Comparison of ENCODE assay signal across 17 cellular contexts in the genomic region with DNA sequence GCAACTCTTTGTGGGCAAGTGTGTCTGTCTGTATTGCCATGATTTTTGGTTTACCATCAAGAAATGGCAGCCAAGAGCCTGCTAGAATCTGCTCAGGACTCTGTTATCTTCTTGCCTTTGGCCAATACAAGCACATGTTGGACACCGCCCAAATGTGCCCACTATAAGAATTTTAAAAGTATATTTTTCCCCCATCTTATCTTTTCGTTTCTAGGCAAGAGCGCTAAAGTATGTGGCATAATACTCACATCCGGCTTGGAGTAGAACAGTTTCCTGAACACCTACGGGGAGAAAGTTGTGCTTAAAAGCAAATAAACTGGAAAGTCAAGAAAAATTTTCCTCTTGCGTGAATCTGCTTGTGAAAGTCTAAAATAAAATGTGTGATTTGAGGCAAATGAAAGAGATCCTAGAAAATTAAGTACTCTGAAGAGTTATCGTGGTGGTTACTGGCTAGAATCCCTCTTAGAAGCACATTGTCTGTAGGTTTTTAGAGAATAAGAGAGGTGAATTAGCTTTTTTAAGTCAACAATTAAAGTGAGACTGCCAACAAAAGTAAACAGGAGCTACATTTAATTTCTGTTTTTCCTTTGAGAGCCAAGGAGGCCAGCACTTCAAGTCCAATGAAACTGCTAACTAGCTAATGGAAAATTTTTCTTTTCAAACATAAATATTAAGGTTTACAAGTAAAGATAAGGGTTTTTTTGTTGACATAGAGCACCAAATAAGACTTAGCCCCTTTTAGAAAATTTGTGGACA.
A peak's percentile ranks its signal among the peaks of the same experiment; 100 is the strongest.
DNase-seq lines count a peak whose midpoint lies in the region; ATAC-seq and TF ChIP-seq lines count a peak whose summit lies in the region.
"Had no signal": no experiment of that assay in that cellular context is flagged by ENCODE, and none has a peak within 500 bp of the region (broad histone marks: within the 10 kb centered on the region; RNA-seq: fewer than 3 reads in every experiment).

No MANE protein-coding gene starts in this region.

- H2AFZ ChIP-seq in PC-3 (ENCODE audit: low read length) (peak overlapping the region; percentile 56), hepatocyte (no peak overlapping the region)

- peak overlapping the region; percentile 8; the same call in 1 of the 2 replicates for H3K4me2 ChIP-seq in PC-3 (ENCODE audit: low read length)
- no peak overlapping the region for H3K4me2 ChIP-seq in hepatocyte

- peak overlapping the region; percentile 35 for H3K27ac ChIP-seq in PC-3 (ENCODE audit: low read length)
- H3K27ac ChIP-seq in hepatocyte, result peak overlapping the region; percentile 49
- peak overlapping the region; percentile 10 for H3K27ac ChIP-seq in urinary bladder (ENCODE audit: low read depth)

- intact Hi-C loops in left cardiac atrium (cut with DNase I) (no loop called here), Right ventricle myocardium inferior (cut with DNase I) (no loop called here), PC-3 (cut with micrococcal nuclease) (no loop called here)
- intact Hi-C loops in activated CD4-positive, alpha-beta memory T cell treated with anti-CD3 and anti-CD28 coated beads for 36 hours (cut with micrococcal nuclease), result no loop called here

- H3K4me3 ChIP-seq in PC-3 (ENCODE audit: low read length) (no peak overlapping the region), hepatocyte (no peak overlapping the region), urinary bladder (ENCODE audit: low read depth, low read length) (no peak overlapping the region)
- H3K4me3 ChIP-seq: tibial nerve had no signal

- H3K9me2 ChIP-seq in PC-3 (replicated peaks; ENCODE audit: low read length) (no peaks in the 10 kb centered on the region), hepatocyte (replicated peaks; ENCODE audit: insufficient read depth) (no peaks in the 10 kb centered on the region)

- POLR2A ChIA-PET in PC-3 (lab: Charles Lee; ENCODE audit: unreplicated experiment), result no interaction called here
- POLR2A ChIA-PET in activated CD4-positive, alpha-beta memory T cell treated with anti-CD3 and anti-CD28 coated beads for 36 hours (lab: Charles Lee), result no interaction called here

- H3K79me2 ChIP-seq in PC-3 (ENCODE audit: low read length), result no peaks in the 10 kb centered on the region
- H3K79me2 ChIP-seq in hepatocyte, result peaks cover 15% of the 10 kb centered on the region

- no peaks in the 10 kb centered on the region for H3K4me1 Mint-ChIP-seq in activated T-helper 17 cell treated with anti-CD3 and anti-CD28 coated beads, Interleukin-2, amount 50 U/mL, for 72 hours
- no peaks in the 10 kb centered on the region for H3K4me1 Mint-ChIP-seq in activated CD4-positive, alpha-beta memory T cell treated with anti-CD3 and anti-CD28 coated beads for 36 hours (ENCODE audit: low read depth)
- H3K4me1 Mint-ChIP-seq: activated naive CD4-positive, alpha-beta T cell treated with anti-CD3 and anti-CD28 coated beads, Interleukin-2, amount 50 U/mL, for 24 hours; CD8-positive, alpha-beta memory T cell; IgD-negative memory B cell; stimulated activated effector memory CD8-positive, alpha-beta T cell treated with anti-CD3 and anti-CD28 coated beads, Interleukin-12 subunit alpha, Interleukin-12 subunit beta, amount 100 ng/mL, for 72 hours; T-cell had no signal

- CTCF ChIA-PET in PC-3 (lab: Charles Lee), result no interaction called here
- CTCF ChIA-PET in activated CD4-positive, alpha-beta memory T cell treated with anti-CD3 and anti-CD28 coated beads for 36 hours (lab: Charles Lee), result interaction anchor here (0.6 kb wide), 1 partner anchor 185 kb away, joined by 4 read pairs; no protein-coding TSS in a partner anchor

- H3K36me3 Mint-ChIP-seq in activated T-helper 17 cell treated with anti-CD3 and anti-CD28 coated beads, Interleukin-2, amount 50 U/mL, for 72 hours (ENCODE audit: low read depth), result no peaks in the 10 kb centered on the region
- H3K36me3 Mint-ChIP-seq in activated CD4-positive, alpha-beta memory T cell treated with anti-CD3 and anti-CD28 coated beads for 36 hours, result no peaks in the 10 kb centered on the region
- H3K36me3 Mint-ChIP-seq: activated naive CD4-positive, alpha-beta T cell treated with anti-CD3 and anti-CD28 coated beads, Interleukin-2, amount 50 U/mL, for 24 hours; CD8-positive, alpha-beta memory T cell; IgD-negative memory B cell; stimulated activated effector memory CD8-positive, alpha-beta T cell treated with anti-CD3 and anti-CD28 coated beads, Interleukin-12 subunit alpha, Interleukin-12 subunit beta, amount 100 ng/mL, for 72 hours; T-cell had no signal

- no peak overlapping the region for H3K9ac ChIP-seq in PC-3 (ENCODE audit: low read length)

- DNase-seq in left cardiac atrium (peak; percentile 38), Right ventricle myocardium inferior (ENCODE audit: missing footprints) (no peak), PC-3 (no peak), hepatocyte (ENCODE audit: low spot score) (no peak)
- no peak for DNase-seq in activated CD4-positive, alpha-beta memory T cell treated with anti-CD3 and anti-CD28 coated beads for 36 hours
- DNase-seq: activated CD4-positive, alpha-beta T cell treated with anti-CD3 and anti-CD28 coated beads, Interleukin-2, amount 50 U/mL, for 1 hour; CD8-positive, alpha-beta memory T cell; erythroblast; NCI-H2081 treated with DMSO at 0.1 percent for 48 hours; T-cell had no signal

- H3K27ac Mint-ChIP-seq in activated T-helper 17 cell treated with anti-CD3 and anti-CD28 coated beads, Interleukin-2, amount 50 U/mL, for 72 hours, result no peak overlapping the region
- no peak overlapping the region for H3K27ac Mint-ChIP-seq in activated CD4-positive, alpha-beta memory T cell treated with anti-CD3 and anti-CD28 coated beads for 36 hours
- H3K27ac Mint-ChIP-seq: activated naive CD4-positive, alpha-beta T cell treated with anti-CD3 and anti-CD28 coated beads, Interleukin-2, amount 50 U/mL, for 24 hours; CD8-positive, alpha-beta memory T cell; IgD-negative memory B cell; stimulated activated effector memory CD8-positive, alpha-beta T cell treated with anti-CD3 and anti-CD28 coated beads, Interleukin-12 subunit alpha, Interleukin-12 subunit beta, amount 100 ng/mL, for 72 hours; T-cell had no signal

- no peaks in the 10 kb centered on the region for H3K9me3 ChIP-seq in PC-3 (ENCODE audit: low read length)
- H3K9me3 ChIP-seq in hepatocyte (ENCODE audit: low read depth), result no peaks in the 10 kb centered on the region
- H3K9me3 ChIP-seq: tibial nerve had no signal

- H3K4me3 Mint-ChIP-seq in activated T-helper 17 cell treated with anti-CD3 and anti-CD28 coated beads, Interleukin-2, amount 50 U/mL, for 72 hours, result no peak overlapping the region
- no peak overlapping the region for H3K4me3 Mint-ChIP-seq in activated CD4-positive, alpha-beta memory T cell treated with anti-CD3 and anti-CD28 coated beads for 36 hours
- H3K4me3 Mint-ChIP-seq: activated naive CD4-positive, alpha-beta T cell treated with anti-CD3 and anti-CD28 coated beads, Interleukin-2, amount 50 U/mL, for 24 hours; CD8-positive, alpha-beta memory T cell; IgD-negative memory B cell; stimulated activated effector memory CD8-positive, alpha-beta T cell treated with anti-CD3 and anti-CD28 coated beads, Interleukin-12 subunit alpha, Interleukin-12 subunit beta, amount 100 ng/mL, for 72 hours; T-cell had no signal

- H3K36me3 ChIP-seq in PC-3 (ENCODE audit: low read depth, low read length) (no peaks in the 10 kb centered on the region), hepatocyte (replicated peaks; ENCODE audit: insufficient read depth, low read depth) (no peaks in the 10 kb centered on the region), urinary bladder (ENCODE audit: insufficient read depth) (no peaks in the 10 kb centered on the region)
- H3K36me3 ChIP-seq: tibial nerve had no signal

- H3K27me3 Mint-ChIP-seq in activated T-helper 17 cell treated with anti-CD3 and anti-CD28 coated beads, Interleukin-2, amount 50 U/mL, for 72 hours, result peaks cover 21% of the 10 kb centered on the region
- H3K27me3 Mint-ChIP-seq in activated CD4-positive, alpha-beta memory T cell treated with anti-CD3 and anti-CD28 coated beads for 36 hours, result peaks cover 15% of the 10 kb centered on the region

- TF ChIP-seq CTCF in PC-3 (conservative IDR thresholded peaks at IDR 0.05; ENCODE audit: low read depth, low read length) (no peak), hepatocyte (IDR thresholded peaks at IDR 0.05; ENCODE audit: poor library complexity) (no peak)

- no peaks in the 10 kb centered on the region for H3K27me3 ChIP-seq in PC-3 (ENCODE audit: low read length)
- H3K27me3 ChIP-seq in hepatocyte, result no peaks in the 10 kb centered on the region
- H3K27me3 ChIP-seq: tibial nerve had no signal

- no TSS peak for BruUV-seq in PC-3 (replicated peaks; lab: Mats Ljungman, UMichigan)

- no peak for ATAC-seq in left cardiac atrium
- no peak for ATAC-seq in Right ventricle myocardium inferior
- no peak for ATAC-seq in PC-3
- no peak for ATAC-seq in activated T-helper 17 cell treated with anti-CD3 and anti-CD28 coated beads, Interleukin-2, amount 50 U/mL, for 72 hours (replicated peaks)
- no peak for ATAC-seq in GM19023 (IDR thresholded peaks at IDR 0.05; ENCODE audit: unreplicated experiment)
- ATAC-seq: stimulated activated effector memory CD8-positive, alpha-beta T cell treated with anti-CD3 and anti-CD28 coated beads, Interleukin-12 subunit alpha, Interleukin-12 subunit beta, amount 100 ng/mL, for 72 hours; T-cell had no signal

- H4K20me1 ChIP-seq in PC-3 (ENCODE audit: low read length) (no peaks in the 10 kb centered on the region), hepatocyte (ENCODE audit: insufficient read depth, poor library complexity, severe bottlenecking) (no peaks in the 10 kb centered on the region)

- H3F3A ChIP-seq in PC-3 (ENCODE audit: low read length, unreplicated experiment), result no peaks in the 10 kb centered on the region

- 77% methylated on average over 7 of the region's 7 CpGs for WGBS in hepatocyte (ENCODE audit: low lambda C conversion rate, missing lambda C conversion rate)
- WGBS in urinary bladder, result 65% methylated on average over 7 of the region's 7 CpGs

- H3K4me1 ChIP-seq in PC-3 (ENCODE audit: insufficient read depth, low read length) (peaks cover 11% of the 10 kb centered on the region), hepatocyte (ENCODE audit: insufficient read depth) (peaks cover 19% of the 10 kb centered on the region), urinary bladder (ENCODE audit: insufficient read depth) (no peaks in the 10 kb centered on the region)

- no peaks in the 10 kb centered on the region for H3K9me3 Mint-ChIP-seq in activated T-helper 17 cell treated with anti-CD3 and anti-CD28 coated beads, Interleukin-2, amount 50 U/mL, for 72 hours
- H3K9me3 Mint-ChIP-seq in activated CD4-positive, alpha-beta memory T cell treated with anti-CD3 and anti-CD28 coated beads for 36 hours, result no peaks in the 10 kb centered on the region
- H3K9me3 Mint-ChIP-seq: activated naive CD4-positive, alpha-beta T cell treated with anti-CD3 and anti-CD28 coated beads, Interleukin-2, amount 50 U/mL, for 24 hours; CD8-positive, alpha-beta memory T cell; IgD-negative memory B cell; stimulated activated effector memory CD8-positive, alpha-beta T cell treated with anti-CD3 and anti-CD28 coated beads, Interleukin-12 subunit alpha, Interleukin-12 subunit beta, amount 100 ng/mL, for 72 hours; T-cell had no signal
